Comparison of ENCODE assay signal across 8 cellular contexts in the genomic region with DNA sequence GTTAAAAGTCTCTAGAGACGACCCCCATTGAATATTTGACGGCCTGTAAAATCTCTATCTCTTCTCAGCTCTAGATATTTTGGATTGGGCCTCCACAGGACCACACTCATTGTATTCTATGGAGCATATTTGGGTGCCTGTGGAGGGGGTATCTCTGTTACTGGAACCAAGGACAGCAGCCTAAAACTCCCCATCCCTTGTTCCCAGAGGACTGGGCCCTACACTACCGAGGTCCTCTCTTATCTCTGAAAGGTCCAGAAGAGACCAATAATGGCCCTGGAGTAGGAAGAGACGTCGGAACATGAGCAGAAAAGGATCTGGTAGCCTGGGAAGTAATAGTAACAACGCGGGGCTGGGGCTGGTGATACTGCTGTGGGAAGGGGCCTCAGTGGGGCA. TPM values are rescaled to one million over a fixed set of nuclear protein-coding genes. Genes with fewer than 3 reads are reported as not detected.
DNase-seq lines count a peak whose midpoint lies in the region; ATAC-seq and TF ChIP-seq lines count a peak whose summit lies in the region.

No MANE protein-coding gene starts in this region.

- H3K4me3 ChIP-seq in kidney epithelial cell (ENCODE audit: low read depth, low read length) (peak overlapping the region; percentile 87), thyroid gland (replicated peaks in 1 of 3) (peak overlapping the region; percentile 21 to 92 (median 74))

- peaks cover 58% of the 10 kb centered on the region for H3K4me1 Mint-ChIP-seq in activated CD4-positive, alpha-beta T cell treated with anti-CD3 and anti-CD28 coated beads, Interleukin-2, amount 10 ng/mL, durations not matched to agents 24 days and 14 days
- peaks cover 53% of the 10 kb centered on the region for H3K4me1 Mint-ChIP-seq in activated naive CD8-positive, alpha-beta T cell treated with anti-CD3 and anti-CD28 coated beads, Interleukin-2, amount 10 ng/mL, durations not matched to agents 7 days and 5 days

- H3K36me3 Mint-ChIP-seq in activated CD4-positive, alpha-beta T cell treated with anti-CD3 and anti-CD28 coated beads, Interleukin-2, amount 10 ng/mL, durations not matched to agents 24 days and 14 days (ENCODE audit: low read depth), result peaks cover 28% of the 10 kb centered on the region
- H3K36me3 Mint-ChIP-seq in activated naive CD8-positive, alpha-beta T cell treated with anti-CD3 and anti-CD28 coated beads, Interleukin-2, amount 10 ng/mL, durations not matched to agents 7 days and 5 days, result peaks cover 10% of the 10 kb centered on the region

- H3K27ac ChIP-seq in thyroid gland, result peak overlapping the region; percentile 85 to 91 (median 90)

- peak overlapping the region; percentile 89 for H3K27ac Mint-ChIP-seq in activated CD4-positive, alpha-beta T cell treated with anti-CD3 and anti-CD28 coated beads, Interleukin-2, amount 10 ng/mL, durations not matched to agents 24 days and 14 days
- peak overlapping the region; percentile 88 for H3K27ac Mint-ChIP-seq in activated naive CD8-positive, alpha-beta T cell treated with anti-CD3 and anti-CD28 coated beads, Interleukin-2, amount 10 ng/mL, durations not matched to agents 7 days and 5 days

- POLR2A ChIA-PET in activated naive CD8-positive, alpha-beta T cell treated with anti-CD3 and anti-CD28 coated beads, Interleukin-2, amount 10 ng/mL, durations not matched to agents 7 days and 5 days (lab: Charles Lee), result interaction anchor here (0.6 to 2.3 kb wide), 20 partner anchors 9 to 198 kb away, joined by 3 to 24 read pairs (median 4); partner anchors contain the start of gene MIAT

- no peaks in the 10 kb centered on the region for H3K27me3 Mint-ChIP-seq in activated CD4-positive, alpha-beta T cell treated with anti-CD3 and anti-CD28 coated beads, Interleukin-2, amount 10 ng/mL, durations not matched to agents 24 days and 14 days
- H3K27me3 Mint-ChIP-seq in activated naive CD8-positive, alpha-beta T cell treated with anti-CD3 and anti-CD28 coated beads, Interleukin-2, amount 10 ng/mL, durations not matched to agents 7 days and 5 days, result no peaks in the 10 kb centered on the region

- H3K27me3 ChIP-seq in kidney epithelial cell (ENCODE audit: control insufficient read depth, insufficient read depth, low read length) (no peaks in the 10 kb centered on the region), thyroid gland (no peaks in the 10 kb centered on the region)

- H3K4me3 Mint-ChIP-seq in activated CD4-positive, alpha-beta T cell treated with anti-CD3 and anti-CD28 coated beads, Interleukin-2, amount 10 ng/mL, durations not matched to agents 24 days and 14 days, result peak overlapping the region; percentile 78
- H3K4me3 Mint-ChIP-seq in activated naive CD8-positive, alpha-beta T cell treated with anti-CD3 and anti-CD28 coated beads, Interleukin-2, amount 10 ng/mL, durations not matched to agents 7 days and 5 days, result peak overlapping the region; percentile 86

- H3K36me3 ChIP-seq in kidney epithelial cell (ENCODE audit: control insufficient read depth, insufficient read depth, low read length) (peaks cover 1% of the 10 kb centered on the region), thyroid gland (peaks cover 0 to 4% of the 10 kb centered on the region in 2 donors)

- TF ChIP-seq POLR2A in thyroid gland (IDR thresholded peaks at IDR 0.05), result no peak

- H3K9me3 ChIP-seq in thyroid gland, result no peaks in the 10 kb centered on the region

- no peaks in the 10 kb centered on the region for H3K9me3 Mint-ChIP-seq in activated CD4-positive, alpha-beta T cell treated with anti-CD3 and anti-CD28 coated beads, Interleukin-2, amount 10 ng/mL, durations not matched to agents 24 days and 14 days
- H3K9me3 Mint-ChIP-seq in activated naive CD8-positive, alpha-beta T cell treated with anti-CD3 and anti-CD28 coated beads, Interleukin-2, amount 10 ng/mL, durations not matched to agents 7 days and 5 days, result no peaks in the 10 kb centered on the region

- no peak for DNase-seq in activated CD4-positive, alpha-beta T cell treated with anti-CD3 and anti-CD28 coated beads, Interleukin-2, amount 10 ng/mL, durations not matched to agents 24 days and 14 days
- DNase-seq in activated CD4-positive, alpha-beta T cell treated with anti-CD3 and anti-CD28 coated beads for 1 hour, result no peak
- DNase-seq in activated naive CD8-positive, alpha-beta T cell treated with anti-CD3 and anti-CD28 coated beads, Interleukin-2, amount 10 ng/mL, durations not matched to agents 7 days and 5 days, result no peak
- DNase-seq in kidney epithelial cell (ENCODE audit: low read depth) (no peak), thyroid gland (no peak), DMS153 (lab: John Stamatoyannopoulos, UW) (no peak), NCI-H82 (lab: John Stamatoyannopoulos, UW) (no peak), RPMI8226 (no peak)

- TF ChIP-seq CTCF in kidney epithelial cell (IDR thresholded peaks at IDR 0.05; ENCODE audit: insufficient read depth, low read length, poor library complexity, severe bottlenecking), result no peak
- TF ChIP-seq CTCF in thyroid gland (IDR thresholded peaks at IDR 0.05), result no peak

- intact Hi-C loops in activated CD4-positive, alpha-beta T cell treated with anti-CD3 and anti-CD28 coated beads, Interleukin-2, amount 10 ng/mL, durations not matched to agents 24 days and 14 days (cut with micrococcal nuclease), result loop anchor here (1.0 to 5.0 kb wide), 6 partner anchors 29 to 1434 kb away; partner anchors contain the start of genes PITPNB, TFIP11 and TPST2
- intact Hi-C loops in thyroid gland (cut with DNase I), result loop anchor here (10.0 kb wide), 2 partner anchors 62 to 102 kb away; no protein-coding TSS in a partner anchor

- H3K4me1 ChIP-seq in thyroid gland, result peaks cover 14 to 76% of the 10 kb centered on the region in 2 donors

- 7 to 13% methylated on average over 7 of the region's 7 CpGs for WGBS in thyroid gland, 2 donors

- no peak for ATAC-seq in activated naive CD8-positive, alpha-beta T cell treated with anti-CD3 and anti-CD28 coated beads, Interleukin-2, amount 10 ng/mL, durations not matched to agents 7 days and 5 days (ENCODE audit: low read depth)

RNA-seq across cellular contexts. Expression of gene HPS4, which starts 0.5 kb away (rescaled TPM):
- 47.0 and 51.2 TPM in 2 replicates for total RNA-seq in activated CD4-positive, alpha-beta T cell treated with anti-CD3 and anti-CD28 coated beads, Interleukin-2, amount 10 ng/mL, durations not matched to agents 24 days and 14 days
- 10 to 100 TPM; 42.6 to 48.2 TPM for total RNA-seq in activated naive CD8-positive, alpha-beta T cell treated with anti-CD3 and anti-CD28 coated beads, Interleukin-2, amount 10 ng/mL, durations not matched to agents 7 days and 5 days
- total RNA-seq in kidney epithelial cell (43.9 and 46.4 TPM in 2 replicates), thyroid gland (10 to 100 TPM; 27.4 to 51.8 (median 39.1) TPM)

RNA-seq across cellular contexts. Expression of gene SRRD, which starts 0.6 kb away (rescaled TPM):
- total RNA-seq in activated CD4-positive, alpha-beta T cell treated with anti-CD3 and anti-CD28 coated beads, Interleukin-2, amount 10 ng/mL, durations not matched to agents 24 days and 14 days, result 28.1 and 32.4 TPM in 2 replicates
- total RNA-seq in activated naive CD8-positive, alpha-beta T cell treated with anti-CD3 and anti-CD28 coated beads, Interleukin-2, amount 10 ng/mL, durations not matched to agents 7 days and 5 days, result 10 to 100 TPM; 18.9 to 19.2 TPM
- total RNA-seq in kidney epithelial cell (33.4 and 45.0 TPM in 2 replicates), thyroid gland (10 to 100 TPM; 17.9 to 37.4 (median 26.2) TPM)

RNA-seq across cellular contexts. Expression of gene TFIP11, which starts 29.2 kb away (rescaled TPM):
- total RNA-seq in activated CD4-positive, alpha-beta T cell treated with anti-CD3 and anti-CD28 coated beads, Interleukin-2, amount 10 ng/mL, durations not matched to agents 24 days and 14 days, result 51.2 and 56.3 TPM in 2 replicates
- 10 to 100 TPM; 64.6 to 67.9 TPM for total RNA-seq in activated naive CD8-positive, alpha-beta T cell treated with anti-CD3 and anti-CD28 coated beads, Interleukin-2, amount 10 ng/mL, durations not matched to agents 7 days and 5 days
- 40.0 and 45.8 TPM in 2 replicates for total RNA-seq in kidney epithelial cell
- 10 to 100 TPM; 30.7 to 66.7 (median 50.0) TPM for total RNA-seq in thyroid gland

RNA-seq across cellular contexts. Expression of gene ASPHD2, which starts 54.0 kb away (rescaled TPM):
- total RNA-seq in activated CD4-positive, alpha-beta T cell treated with anti-CD3 and anti-CD28 coated beads, Interleukin-2, amount 10 ng/mL, durations not matched to agents 24 days and 14 days, result 19.4 and 20.7 TPM in 2 replicates
- 1 to 10 TPM; 9.0 to 9.3 TPM for total RNA-seq in activated naive CD8-positive, alpha-beta T cell treated with anti-CD3 and anti-CD28 coated beads, Interleukin-2, amount 10 ng/mL, durations not matched to agents 7 days and 5 days
- total RNA-seq in kidney epithelial cell, result 10.6 and 16.3 TPM in 2 replicates
- total RNA-seq in thyroid gland, result 1 to 10 TPM in 3 of 4 donors, under 1 TPM in 1; 0.38 to 2.4 (median 1.6) TPM
